1 cellular context compared by ENCODE assay signal in the genomic region with DNA sequence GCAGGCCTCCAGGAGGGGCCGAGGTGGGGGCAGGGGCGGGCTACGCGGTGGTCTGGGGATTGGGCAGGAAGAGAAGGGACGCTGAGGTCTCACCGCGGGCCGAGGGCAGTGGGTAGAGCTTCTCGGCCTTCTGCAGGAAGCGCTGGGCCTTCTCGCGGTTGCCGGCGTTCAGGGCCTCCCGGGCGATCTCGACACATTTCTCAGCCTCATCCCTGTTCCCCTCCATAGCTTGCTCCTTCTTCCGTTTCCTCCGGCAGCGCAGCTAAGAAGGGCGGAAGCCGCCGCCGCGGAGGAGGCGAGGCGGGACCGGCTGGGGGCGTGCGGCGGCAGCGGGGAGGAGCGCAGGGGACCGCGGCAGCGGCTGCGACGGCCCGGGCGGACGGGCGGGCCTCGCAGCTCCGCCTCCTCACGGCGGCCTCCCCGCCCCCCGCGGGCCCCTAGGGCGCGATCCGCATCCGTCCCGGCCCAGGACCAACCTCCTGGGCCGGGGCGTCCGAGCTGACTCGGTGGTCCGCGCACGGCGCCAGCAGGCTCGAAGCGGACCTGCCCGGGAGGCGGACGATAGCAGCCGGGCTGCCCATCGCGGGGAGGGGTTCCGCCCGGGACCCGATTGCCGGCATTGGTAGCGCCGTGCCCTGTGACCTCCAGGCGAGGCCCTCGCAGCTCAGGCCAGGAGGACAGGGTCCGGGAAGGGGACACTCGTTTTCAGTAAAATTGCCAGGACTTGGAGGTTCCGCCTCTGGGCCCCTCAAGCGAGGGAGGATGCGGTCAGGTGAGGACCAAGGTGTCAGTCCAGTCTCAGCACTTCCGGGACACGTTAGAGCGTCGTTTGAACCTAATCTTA.
TF ChIP-seq lines count a peak whose summit lies in the region.

A gene (minus strand): TSS at position 273 of the 844 bp plus-strand sequence. CDS start 47 bp downstream, at position 226.

TF ChIP-seq in HepG2, 621 proteins besides CTCF, POLR2A, EP300 and RAD21 (continued from another document and continues in another):
- TF ChIP-seq, protein P1, sequence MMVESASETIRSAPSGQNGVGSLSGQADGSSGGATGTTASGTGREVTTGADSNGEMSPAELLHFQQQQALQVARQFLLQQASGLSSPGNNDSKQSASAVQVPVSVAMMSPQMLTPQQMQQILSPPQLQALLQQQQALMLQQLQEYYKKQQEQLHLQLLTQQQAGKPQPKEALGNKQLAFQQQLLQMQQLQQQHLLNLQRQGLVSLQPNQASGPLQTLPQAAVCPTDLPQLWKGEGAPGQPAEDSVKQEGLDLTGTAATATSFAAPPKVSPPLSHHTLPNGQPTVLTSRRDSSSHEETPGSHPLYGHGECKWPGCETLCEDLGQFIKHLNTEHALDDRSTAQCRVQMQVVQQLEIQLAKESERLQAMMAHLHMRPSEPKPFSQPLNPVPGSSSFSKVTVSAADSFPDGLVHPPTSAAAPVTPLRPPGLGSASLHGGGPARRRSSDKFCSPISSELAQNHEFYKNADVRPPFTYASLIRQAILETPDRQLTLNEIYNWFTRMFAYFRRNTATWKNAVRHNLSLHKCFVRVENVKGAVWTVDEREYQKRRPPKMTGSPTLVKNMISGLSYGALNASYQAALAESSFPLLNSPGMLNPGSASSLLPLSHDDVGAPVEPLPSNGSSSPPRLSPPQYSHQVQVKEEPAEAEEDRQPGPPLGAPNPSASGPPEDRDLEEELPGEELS (CRISPR knock-in tag; IDR thresholded peaks at IDR 0.05), result 0 out of 2 replicates have a peak, but pooled peaks have one; percentile 20
- no peak for TF ChIP-seq SIX1 (CRISPR knock-in tag; IDR thresholded peaks at IDR 0.05; ENCODE audit: borderline replicate concordance)
- peak; percentile 72; the same call in 1 of the 2 replicates for TF ChIP-seq ZNF121 (CRISPR knock-in tag; IDR thresholded peaks at IDR 0.05)
- TF ChIP-seq GFI1 (CRISPR knock-in tag; IDR thresholded peaks at IDR 0.05; ENCODE audit: borderline replicate concordance), result peak; percentile 57; the same call in 1 of the 2 replicates
- TF ChIP-seq TBX2 (CRISPR knock-in tag; IDR thresholded peaks at IDR 0.05; ENCODE audit: borderline replicate concordance), result peak; percentile 72
- TF ChIP-seq ZNF256 (CRISPR knock-in tag; conservative IDR thresholded peaks at IDR 0.05), result no peak
- no peak for TF ChIP-seq KAT2B (IDR thresholded peaks at IDR 0.05; ENCODE audit: borderline replicate concordance, low read depth, low read length)
- TF ChIP-seq, protein P2, sequence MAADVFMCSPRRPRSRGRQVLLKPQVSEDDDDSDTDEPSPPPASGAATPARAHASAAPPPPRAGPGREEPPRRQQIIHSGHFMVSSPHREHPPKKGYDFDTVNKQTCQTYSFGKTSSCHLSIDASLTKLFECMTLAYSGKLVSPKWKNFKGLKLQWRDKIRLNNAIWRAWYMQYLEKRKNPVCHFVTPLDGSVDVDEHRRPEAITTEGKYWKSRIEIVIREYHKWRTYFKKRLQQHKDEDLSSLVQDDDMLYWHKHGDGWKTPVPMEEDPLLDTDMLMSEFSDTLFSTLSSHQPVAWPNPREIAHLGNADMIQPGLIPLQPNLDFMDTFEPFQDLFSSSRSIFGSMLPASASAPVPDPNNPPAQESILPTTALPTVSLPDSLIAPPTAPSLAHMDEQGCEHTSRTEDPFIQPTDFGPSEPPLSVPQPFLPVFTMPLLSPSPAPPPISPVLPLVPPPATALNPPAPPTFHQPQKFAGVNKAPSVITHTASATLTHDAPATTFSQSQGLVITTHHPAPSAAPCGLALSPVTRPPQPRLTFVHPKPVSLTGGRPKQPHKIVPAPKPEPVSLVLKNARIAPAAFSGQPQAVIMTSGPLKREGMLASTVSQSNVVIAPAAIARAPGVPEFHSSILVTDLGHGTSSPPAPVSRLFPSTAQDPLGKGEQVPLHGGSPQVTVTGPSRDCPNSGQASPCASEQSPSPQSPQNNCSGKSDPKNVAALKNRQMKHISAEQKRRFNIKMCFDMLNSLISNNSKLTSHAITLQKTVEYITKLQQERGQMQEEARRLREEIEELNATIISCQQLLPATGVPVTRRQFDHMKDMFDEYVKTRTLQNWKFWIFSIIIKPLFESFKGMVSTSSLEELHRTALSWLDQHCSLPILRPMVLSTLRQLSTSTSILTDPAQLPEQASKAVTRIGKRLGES (CRISPR knock-in tag; IDR thresholded peaks at IDR 0.05; ENCODE audit: borderline replicate concordance), result no peak
- TF ChIP-seq ZNF678 (CRISPR knock-in tag; IDR thresholded peaks at IDR 0.05), result 0 out of 2 replicates have a peak, but pooled peaks have one; percentile 47
- peak; percentile 57 for TF ChIP-seq YY1 (IDR thresholded peaks at IDR 0.05; ENCODE audit: insufficient read depth, insufficient replicate concordance, low read depth, low read length)
- no peak; the same call in 1 of the 2 replicates for TF ChIP-seq GPN1 (CRISPR knock-in tag; IDR thresholded peaks at IDR 0.05; ENCODE audit: borderline replicate concordance)
- TF ChIP-seq ZNF350 (CRISPR knock-in tag; IDR thresholded peaks at IDR 0.05; ENCODE audit: borderline replicate concordance, low read depth), result 0 out of 2 replicates have a peak, but pooled peaks have one; percentile 25
- TF ChIP-seq, protein P3, sequence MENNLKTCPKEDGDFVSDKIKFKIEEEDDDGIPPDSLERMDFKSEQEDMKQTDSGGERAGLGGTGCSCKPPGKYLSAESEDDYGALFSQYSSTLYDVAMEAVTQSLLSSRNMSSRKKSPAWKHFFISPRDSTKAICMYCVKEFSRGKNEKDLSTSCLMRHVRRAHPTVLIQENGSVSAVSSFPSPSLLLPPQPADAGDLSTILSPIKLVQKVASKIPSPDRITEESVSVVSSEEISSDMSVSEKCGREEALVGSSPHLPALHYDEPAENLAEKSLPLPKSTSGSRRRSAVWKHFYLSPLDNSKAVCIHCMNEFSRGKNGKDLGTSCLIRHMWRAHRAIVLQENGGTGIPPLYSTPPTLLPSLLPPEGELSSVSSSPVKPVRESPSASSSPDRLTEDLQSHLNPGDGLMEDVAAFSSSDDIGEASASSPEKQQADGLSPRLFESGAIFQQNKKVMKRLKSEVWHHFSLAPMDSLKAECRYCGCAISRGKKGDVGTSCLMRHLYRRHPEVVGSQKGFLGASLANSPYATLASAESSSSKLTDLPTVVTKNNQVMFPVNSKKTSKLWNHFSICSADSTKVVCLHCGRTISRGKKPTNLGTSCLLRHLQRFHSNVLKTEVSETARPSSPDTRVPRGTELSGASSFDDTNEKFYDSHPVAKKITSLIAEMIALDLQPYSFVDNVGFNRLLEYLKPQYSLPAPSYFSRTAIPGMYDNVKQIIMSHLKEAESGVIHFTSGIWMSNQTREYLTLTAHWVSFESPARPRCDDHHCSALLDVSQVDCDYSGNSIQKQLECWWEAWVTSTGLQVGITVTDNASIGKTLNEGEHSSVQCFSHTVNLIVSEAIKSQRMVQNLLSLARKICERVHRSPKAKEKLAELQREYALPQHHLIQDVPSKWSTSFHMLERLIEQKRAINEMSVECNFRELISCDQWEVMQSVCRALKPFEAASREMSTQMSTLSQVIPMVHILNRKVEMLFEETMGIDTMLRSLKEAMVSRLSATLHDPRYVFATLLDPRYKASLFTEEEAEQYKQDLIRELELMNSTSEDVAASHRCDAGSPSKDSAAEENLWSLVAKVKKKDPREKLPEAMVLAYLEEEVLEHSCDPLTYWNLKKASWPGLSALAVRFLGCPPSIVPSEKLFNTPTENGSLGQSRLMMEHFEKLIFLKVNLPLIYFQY (CRISPR knock-in tag; IDR thresholded peaks at IDR 0.05; ENCODE audit: borderline replicate concordance), result peak; percentile 77; the same call in 1 of the 2 replicates
- TF ChIP-seq KDM2A (CRISPR knock-in tag; IDR thresholded peaks at IDR 0.05; ENCODE audit: borderline replicate concordance, low read depth), result peak; percentile 99
- no peak for TF ChIP-seq KLF15 (CRISPR knock-in tag; IDR thresholded peaks at IDR 0.05; ENCODE audit: borderline replicate concordance)
- no peak for TF ChIP-seq ZZZ3 (CRISPR knock-in tag; IDR thresholded peaks at IDR 0.05; ENCODE audit: borderline replicate concordance)
- no peak; the same call in 1 of the 2 replicates for TF ChIP-seq CCDC6 (CRISPR knock-in tag; IDR thresholded peaks at IDR 0.05)
- TF ChIP-seq, protein P4, sequence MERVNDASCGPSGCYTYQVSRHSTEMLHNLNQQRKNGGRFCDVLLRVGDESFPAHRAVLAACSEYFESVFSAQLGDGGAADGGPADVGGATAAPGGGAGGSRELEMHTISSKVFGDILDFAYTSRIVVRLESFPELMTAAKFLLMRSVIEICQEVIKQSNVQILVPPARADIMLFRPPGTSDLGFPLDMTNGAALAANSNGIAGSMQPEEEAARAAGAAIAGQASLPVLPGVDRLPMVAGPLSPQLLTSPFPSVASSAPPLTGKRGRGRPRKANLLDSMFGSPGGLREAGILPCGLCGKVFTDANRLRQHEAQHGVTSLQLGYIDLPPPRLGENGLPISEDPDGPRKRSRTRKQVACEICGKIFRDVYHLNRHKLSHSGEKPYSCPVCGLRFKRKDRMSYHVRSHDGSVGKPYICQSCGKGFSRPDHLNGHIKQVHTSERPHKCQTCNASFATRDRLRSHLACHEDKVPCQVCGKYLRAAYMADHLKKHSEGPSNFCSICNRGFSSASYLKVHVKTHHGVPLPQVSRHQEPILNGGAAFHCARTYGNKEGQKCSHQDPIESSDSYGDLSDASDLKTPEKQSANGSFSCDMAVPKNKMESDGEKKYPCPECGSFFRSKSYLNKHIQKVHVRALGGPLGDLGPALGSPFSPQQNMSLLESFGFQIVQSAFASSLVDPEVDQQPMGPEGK (CRISPR knock-in tag; IDR thresholded peaks at IDR 0.05), result peak; percentile 40
- peak; percentile 71 for TF ChIP-seq REPIN1 (CRISPR knock-in tag; IDR thresholded peaks at IDR 0.05; ENCODE audit: borderline replicate concordance, low read depth)
- TF ChIP-seq, protein P5, sequence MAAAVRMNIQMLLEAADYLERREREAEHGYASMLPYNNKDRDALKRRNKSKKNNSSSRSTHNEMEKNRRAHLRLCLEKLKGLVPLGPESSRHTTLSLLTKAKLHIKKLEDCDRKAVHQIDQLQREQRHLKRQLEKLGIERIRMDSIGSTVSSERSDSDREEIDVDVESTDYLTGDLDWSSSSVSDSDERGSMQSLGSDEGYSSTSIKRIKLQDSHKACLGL (CRISPR knock-in tag; IDR thresholded peaks at IDR 0.05), result no peak
- TF ChIP-seq CBFB (CRISPR knock-in tag; IDR thresholded peaks at IDR 0.05), result peak; percentile 75; the same call in 1 of the 2 replicates
- TF ChIP-seq RAD51 (IDR thresholded peaks at IDR 0.05; ENCODE audit: borderline replicate concordance), result no peak
- TF ChIP-seq RARG (CRISPR knock-in tag; IDR thresholded peaks at IDR 0.05; ENCODE audit: low read depth), result no peak
- TF ChIP-seq HOXA7 (CRISPR knock-in tag; IDR thresholded peaks at IDR 0.05), result no peak
- peak; percentile 80; the same call in 1 of the 2 replicates for TF ChIP-seq ZNF430 (CRISPR knock-in tag; IDR thresholded peaks at IDR 0.05)
- TF ChIP-seq, protein P6, sequence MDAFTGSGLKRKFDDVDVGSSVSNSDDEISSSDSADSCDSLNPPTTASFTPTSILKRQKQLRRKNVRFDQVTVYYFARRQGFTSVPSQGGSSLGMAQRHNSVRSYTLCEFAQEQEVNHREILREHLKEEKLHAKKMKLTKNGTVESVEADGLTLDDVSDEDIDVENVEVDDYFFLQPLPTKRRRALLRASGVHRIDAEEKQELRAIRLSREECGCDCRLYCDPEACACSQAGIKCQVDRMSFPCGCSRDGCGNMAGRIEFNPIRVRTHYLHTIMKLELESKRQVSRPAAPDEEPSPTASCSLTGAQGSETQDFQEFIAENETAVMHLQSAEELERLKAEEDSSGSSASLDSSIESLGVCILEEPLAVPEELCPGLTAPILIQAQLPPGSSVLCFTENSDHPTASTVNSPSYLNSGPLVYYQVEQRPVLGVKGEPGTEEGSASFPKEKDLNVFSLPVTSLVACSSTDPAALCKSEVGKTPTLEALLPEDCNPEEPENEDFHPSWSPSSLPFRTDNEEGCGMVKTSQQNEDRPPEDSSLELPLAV (CRISPR knock-in tag; conservative IDR thresholded peaks at IDR 0.05; ENCODE audit: low read depth), result no peak
- TF ChIP-seq, protein P7, sequence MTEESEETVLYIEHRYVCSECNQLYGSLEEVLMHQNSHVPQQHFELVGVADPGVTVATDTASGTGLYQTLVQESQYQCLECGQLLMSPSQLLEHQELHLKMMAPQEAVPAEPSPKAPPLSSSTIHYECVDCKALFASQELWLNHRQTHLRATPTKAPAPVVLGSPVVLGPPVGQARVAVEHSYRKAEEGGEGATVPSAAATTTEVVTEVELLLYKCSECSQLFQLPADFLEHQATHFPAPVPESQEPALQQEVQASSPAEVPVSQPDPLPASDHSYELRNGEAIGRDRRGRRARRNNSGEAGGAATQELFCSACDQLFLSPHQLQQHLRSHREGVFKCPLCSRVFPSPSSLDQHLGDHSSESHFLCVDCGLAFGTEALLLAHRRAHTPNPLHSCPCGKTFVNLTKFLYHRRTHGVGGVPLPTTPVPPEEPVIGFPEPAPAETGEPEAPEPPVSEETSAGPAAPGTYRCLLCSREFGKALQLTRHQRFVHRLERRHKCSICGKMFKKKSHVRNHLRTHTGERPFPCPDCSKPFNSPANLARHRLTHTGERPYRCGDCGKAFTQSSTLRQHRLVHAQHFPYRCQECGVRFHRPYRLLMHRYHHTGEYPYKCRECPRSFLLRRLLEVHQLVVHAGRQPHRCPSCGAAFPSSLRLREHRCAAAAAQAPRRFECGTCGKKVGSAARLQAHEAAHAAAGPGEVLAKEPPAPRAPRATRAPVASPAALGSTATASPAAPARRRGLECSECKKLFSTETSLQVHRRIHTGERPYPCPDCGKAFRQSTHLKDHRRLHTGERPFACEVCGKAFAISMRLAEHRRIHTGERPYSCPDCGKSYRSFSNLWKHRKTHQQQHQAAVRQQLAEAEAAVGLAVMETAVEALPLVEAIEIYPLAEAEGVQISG (CRISPR knock-in tag; IDR thresholded peaks at IDR 0.05), result peak; percentile 75
- TF ChIP-seq KDM1A (CRISPR knock-in tag; IDR thresholded peaks at IDR 0.05), result no peak
- no peak for TF ChIP-seq ZNF432 (CRISPR knock-in tag; IDR thresholded peaks at IDR 0.05; ENCODE audit: borderline replicate concordance)
- peak; percentile 25; the same call in 1 of the 2 replicates for TF ChIP-seq ZNF331 (CRISPR knock-in tag; IDR thresholded peaks at IDR 0.05)
- no peak for TF ChIP-seq ZFP37 (CRISPR knock-in tag; IDR thresholded peaks at IDR 0.05; ENCODE audit: borderline replicate concordance)
